7 cellular contexts compared by ENCODE assay signal in the genomic region with DNA sequence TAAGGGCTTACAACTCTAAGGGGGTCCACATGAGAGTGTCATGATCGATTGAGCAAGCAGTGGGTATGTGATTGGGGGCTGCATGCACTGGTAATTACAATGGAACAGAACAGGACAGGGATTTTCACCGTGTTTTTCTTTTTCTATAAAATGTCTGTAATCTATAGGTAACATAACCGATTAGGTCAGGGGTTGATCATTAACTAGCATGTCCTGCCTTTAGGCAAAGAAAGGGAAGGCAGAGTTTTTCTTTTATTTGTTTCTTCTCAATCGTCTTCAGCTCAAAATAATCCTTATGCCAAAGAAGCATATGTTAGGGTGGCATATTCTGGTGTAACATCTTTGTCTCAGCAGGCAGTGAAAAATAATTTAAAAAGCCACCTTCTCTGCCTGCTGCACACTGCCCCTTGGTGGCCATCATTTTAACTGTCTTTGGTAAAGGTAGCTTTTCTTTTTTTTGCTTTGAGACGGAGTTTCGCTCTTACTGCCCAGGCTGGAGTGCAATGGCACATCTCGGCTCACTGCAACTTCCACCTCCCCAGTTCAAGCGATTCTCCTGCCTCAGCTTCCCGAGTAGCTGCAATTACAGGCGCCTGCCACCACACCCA.
A peak's percentile ranks its signal among the peaks of the same experiment; 100 is the strongest.
DNase-seq lines count a peak whose midpoint lies in the region; ATAC-seq and TF ChIP-seq lines count a peak whose summit lies in the region.

No MANE protein-coding gene starts in this region.

- ATAC-seq in GM21717 (IDR thresholded peaks at IDR 0.05; ENCODE audit: unreplicated experiment) (peak; percentile 71), GM21515 (IDR thresholded peaks at IDR 0.05; ENCODE audit: unreplicated experiment) (no peak)

- DNase-seq in GM12864 (ENCODE audit: low read depth) (peak; percentile 34), NCI-H1092 (lab: John Stamatoyannopoulos, UW) (peak; percentile 13), activated T-cell treated with anti-CD3 and anti-CD28 coated beads for 48 hours (ENCODE audit: low read depth) (peak; percentile 13), glomerular visceral epithelial cell (ENCODE audit: extremely low spot score) (peak; percentile 37), smooth muscle cell of the brain vasculature (ENCODE audit: low read depth, low spot score) (peak; percentile 10)

- TF ChIP-seq CTCF in GM12864 (IDR thresholded peaks at IDR 0.05; ENCODE audit: low read depth, low read length, missing control alignments) = peak; percentile 56

- H3K4me3 ChIP-seq in GM12864 (ENCODE audit: low read depth, low read length) = no peak overlapping the region
